Comparison of ENCODE assay signal across 1 cellular context in the genomic region with DNA sequence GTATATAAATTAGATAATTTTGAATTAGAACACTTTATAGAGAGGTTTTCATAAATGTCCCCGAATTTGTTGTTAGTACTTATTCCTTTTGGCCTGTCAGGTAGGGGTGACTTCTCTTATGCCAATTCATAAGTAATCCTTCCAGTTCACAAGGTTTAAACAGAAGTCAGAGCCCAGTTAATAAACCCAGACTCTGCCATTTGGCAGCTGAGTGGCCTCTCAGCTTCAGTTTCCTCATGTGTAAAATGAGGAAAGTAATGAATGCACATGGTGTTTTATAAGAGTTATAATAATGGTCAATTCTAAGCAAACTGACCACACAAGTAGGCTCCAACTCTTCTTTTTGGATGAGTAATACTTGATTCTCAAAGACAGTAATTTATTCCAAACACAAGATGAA.
TF ChIP-seq lines count a peak whose summit lies in the region.

No MANE protein-coding gene starts in this region.

TF ChIP-seq in SK-N-SH treated with all-trans-retinoic acid at 6 μM for 48 hours, 23 proteins besides CTCF, POLR2A, EP300 and RAD21 (continued from another document):
- TF ChIP-seq POU6F1 (CRISPR knock-in tag; IDR thresholded peaks at IDR 0.05; ENCODE audit: borderline replicate concordance, low read depth) (no peak), OSR1 (CRISPR knock-in tag; IDR thresholded peaks at IDR 0.05) (no peak), CSDC2 (CRISPR knock-in tag; IDR thresholded peaks at IDR 0.05) (no peak), TOX (CRISPR knock-in tag; IDR thresholded peaks at IDR 0.05; ENCODE audit: borderline replicate concordance) (no peak), SNAI2 (CRISPR knock-in tag; IDR thresholded peaks at IDR 0.05) (no peak), PPARA (CRISPR knock-in tag; IDR thresholded peaks at IDR 0.05; ENCODE audit: borderline replicate concordance) (no peak), TCF4 (CRISPR knock-in tag; IDR thresholded peaks at IDR 0.05; ENCODE audit: borderline replicate concordance) (no peak), ZFP3 (CRISPR knock-in tag; IDR thresholded peaks at IDR 0.05) (no peak), ZC3H10 (CRISPR knock-in tag; IDR thresholded peaks at IDR 0.05) (no peak), RARB (CRISPR knock-in tag; IDR thresholded peaks at IDR 0.05) (no peak), ZFP30 (CRISPR knock-in tag; IDR thresholded peaks at IDR 0.05) (no peak)
